Comparison of ENCODE assay signal across 1 cellular context in genomic region chr11:75022759-75023396, GRCh38.
A peak's percentile ranks its signal among the peaks of the same experiment; 100 is the strongest.
TF ChIP-seq lines count a peak whose summit lies in the region.

No MANE protein-coding gene starts in this region.

TF ChIP-seq in HepG2, 621 proteins besides CTCF, POLR2A, EP300 and RAD21 (continued from another document):
- TF ChIP-seq ZGPAT (CRISPR knock-in tag; IDR thresholded peaks at IDR 0.05) = 0 out of 2 replicates have a peak, but pooled peaks have one; percentile 37
- TF ChIP-seq SMAD3 (CRISPR knock-in tag; IDR thresholded peaks at IDR 0.05) = peak; percentile 22; the same call in 1 of the 2 replicates
- no peak for TF ChIP-seq ZNF12 (CRISPR knock-in tag; IDR thresholded peaks at IDR 0.05)
- peak; percentile 48; the same call in 1 of the 2 replicates for TF ChIP-seq SALL1 (CRISPR knock-in tag; IDR thresholded peaks at IDR 0.05)
- TF ChIP-seq AGO1 (IDR thresholded peaks at IDR 0.05; ENCODE audit: low read depth, low read length, poor library complexity, severe bottlenecking) = no peak
- TF ChIP-seq ZNF501 (CRISPR knock-in tag; IDR thresholded peaks at IDR 0.05) = no peak
- 0 out of 4 replicates have a peak, but pooled peaks of 1 of the 2 experiments have one; percentile 37 for TF ChIP-seq HMGXB4 (CRISPR knock-in tag; IDR thresholded peaks at IDR 0.05; ENCODE audit: borderline replicate concordance in 1 of 2, low read depth in 1 of 2)
- 0 out of 2 replicates have a peak, but pooled peaks have one; percentile 54 for TF ChIP-seq HNF1B (CRISPR knock-in tag; IDR thresholded peaks at IDR 0.05)
- peak; percentile 86 for TF ChIP-seq TEAD3 (CRISPR knock-in tag; optimal IDR thresholded peaks at IDR 0.05; ENCODE audit: borderline replicate concordance)
- TF ChIP-seq ZBTB40 (IDR thresholded peaks at IDR 0.05) = no peak
- peak; percentile 69; the same call in 1 of the 2 replicates for TF ChIP-seq ZBTB40 (CRISPR knock-in tag; IDR thresholded peaks at IDR 0.05)
TF ChIP-seq in HepG2: peak in this region for 24.
